1 cellular context compared by ENCODE assay signal in genomic region chr19:2425622-2426581, GRCh38.
TF ChIP-seq lines count a peak whose summit lies in the region.

No MANE protein-coding gene starts in this region.

TF ChIP-seq in K562, 482 proteins besides CTCF, POLR2A, EP300 and RAD21 (continued from another document):
- TF ChIP-seq, protein P1, sequence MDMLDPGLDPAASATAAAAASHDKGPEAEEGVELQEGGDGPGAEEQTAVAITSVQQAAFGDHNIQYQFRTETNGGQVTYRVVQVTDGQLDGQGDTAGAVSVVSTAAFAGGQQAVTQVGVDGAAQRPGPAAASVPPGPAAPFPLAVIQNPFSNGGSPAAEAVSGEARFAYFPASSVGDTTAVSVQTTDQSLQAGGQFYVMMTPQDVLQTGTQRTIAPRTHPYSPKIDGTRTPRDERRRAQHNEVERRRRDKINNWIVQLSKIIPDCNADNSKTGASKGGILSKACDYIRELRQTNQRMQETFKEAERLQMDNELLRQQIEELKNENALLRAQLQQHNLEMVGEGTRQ (CRISPR knock-in tag; IDR thresholded peaks at IDR 0.05), result 0 out of 2 replicates have a peak, but pooled peaks have one; percentile 8
- TF ChIP-seq C11orf30 (IDR thresholded peaks at IDR 0.05; ENCODE audit: low read depth) (no peak), RBFOX2 (IDR thresholded peaks at IDR 0.05; ENCODE audit: low read depth, low read length) (peak; percentile 43), NR0B1 (IDR thresholded peaks at IDR 0.05; ENCODE audit: partially characterized antibody) (no peak), GABPA (tag; conservative IDR thresholded peaks at IDR 0.05; ENCODE audit: low read depth) (no peak), ZNF12 (CRISPR knock-in tag; IDR thresholded peaks at IDR 0.05) (no peak), CBX8 (IDR thresholded peaks at IDR 0.05; ENCODE audit: borderline replicate concordance, extremely low read depth, low read depth, low read length, poor library complexity, severe bottlenecking) (no peak), JUNB (CRISPR knock-in tag; conservative IDR thresholded peaks at IDR 0.05) (no peak), CEBPG (CRISPR knock-in tag; IDR thresholded peaks at IDR 0.05) (no peak), CEBPG (tag; conservative IDR thresholded peaks at IDR 0.05 in 1 of 2, IDR thresholded peaks at IDR 0.05 in 1 of 2) (no peak)
